In the genomic region with DNA sequence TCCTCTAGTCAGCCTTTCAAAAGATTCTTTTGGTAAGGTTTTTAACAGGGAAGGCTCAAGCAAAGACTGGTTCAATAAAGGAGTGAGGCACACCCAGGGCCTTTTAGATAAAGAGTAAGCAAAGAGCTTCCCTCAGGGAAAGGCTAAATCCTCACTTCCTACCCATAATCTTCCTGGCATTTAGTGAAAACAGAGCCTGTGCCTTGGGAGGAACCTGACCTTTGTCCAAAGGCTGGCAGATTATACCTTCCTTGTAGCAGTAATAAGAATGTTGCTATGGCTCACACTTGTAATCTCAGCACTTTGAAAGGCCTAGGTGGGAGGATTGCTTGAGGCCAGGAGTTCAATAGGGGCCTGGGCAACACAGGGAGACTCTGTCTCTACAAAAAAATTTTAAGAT, we compare ENCODE assay signal across 28 cellular contexts.
"Had no signal": no experiment of that assay in that cellular context is flagged by ENCODE, and none has a peak within 500 bp of the region (broad histone marks: within the 10 kb centered on the region; RNA-seq: fewer than 3 reads in every experiment).

No MANE protein-coding gene starts in this region.

- ATAC-seq: activated CD8-positive, alpha-beta T cell treated with anti-CD3 and anti-CD28 coated beads for 36 hours; activated T-cell treated with anti-CD3 and anti-CD28 coated beads, Interleukin-2, amount 50 U/mL, for 4 hours; activated T-helper 17 cell treated with anti-CD3 and anti-CD28 coated beads, Interleukin-2, amount 50 U/mL, for 72 hours; foreskin keratinocyte; left lobe of liver had no signal

- H3K27ac ChIP-seq: brain microvascular endothelial cell, esophagus muscularis mucosa, foreskin keratinocyte, heart left ventricle, neutrophil, ovary, prostate gland, sigmoid colon, suprapubic skin, tibial nerve, uterus had no signal

- H3K9me3 Mint-ChIP-seq: activated B cell treated with CpG ODN at 0.5 μM for 24 hours; activated CD8-positive, alpha-beta T cell treated with anti-CD3 and anti-CD28 coated beads for 36 hours; activated T-cell treated with anti-CD3 and anti-CD28 coated beads, Interleukin-2, amount 50 U/mL, for 4 hours; activated T-helper 17 cell treated with anti-CD3 and anti-CD28 coated beads, Interleukin-2, amount 50 U/mL, for 72 hours; mesothelial cell of epicardium; natural killer cell; T-helper 2 cell treated with Interferon-gamma antibody and Interleukin-4, amounts not matched to agents 5 μg/mL and 100 μg/mL, for 36 hours had no signal

- H3K4me3 Mint-ChIP-seq: activated B cell treated with CpG ODN at 0.5 μM for 24 hours; activated CD8-positive, alpha-beta T cell treated with anti-CD3 and anti-CD28 coated beads for 36 hours; activated T-cell treated with anti-CD3 and anti-CD28 coated beads, Interleukin-2, amount 50 U/mL, for 4 hours; activated T-helper 17 cell treated with anti-CD3 and anti-CD28 coated beads, Interleukin-2, amount 50 U/mL, for 72 hours; mesothelial cell of epicardium; natural killer cell; T-helper 2 cell treated with Interferon-gamma antibody and Interleukin-4, amounts not matched to agents 5 μg/mL and 100 μg/mL, for 36 hours had no signal

- H3K36me3 ChIP-seq: brain microvascular endothelial cell, neutrophil, ovary, prostate gland, suprapubic skin, uterus had no signal

- H3K27me3 ChIP-seq: brain microvascular endothelial cell, esophagus muscularis mucosa, foreskin keratinocyte, heart left ventricle, neutrophil, ovary, sigmoid colon, suprapubic skin, tibial nerve, uterus had no signal

- H3K27ac Mint-ChIP-seq: activated B cell treated with CpG ODN at 0.5 μM for 24 hours; activated CD8-positive, alpha-beta T cell treated with anti-CD3 and anti-CD28 coated beads for 36 hours; activated T-helper 17 cell treated with anti-CD3 and anti-CD28 coated beads, Interleukin-2, amount 50 U/mL, for 72 hours; mesothelial cell of epicardium; T-helper 2 cell treated with Interferon-gamma antibody and Interleukin-4, amounts not matched to agents 5 μg/mL and 100 μg/mL, for 36 hours had no signal

- H3K4me1 Mint-ChIP-seq: activated B cell treated with CpG ODN at 0.5 μM for 24 hours; activated T-helper 17 cell treated with anti-CD3 and anti-CD28 coated beads, Interleukin-2, amount 50 U/mL, for 72 hours; mesothelial cell of epicardium had no signal

- H3K9me3 ChIP-seq: esophagus muscularis mucosa, heart left ventricle, neutrophil, ovary, prostate gland, sigmoid colon, suprapubic skin, tibial nerve, uterus had no signal

- H3K4me3 ChIP-seq: esophagus muscularis mucosa, heart left ventricle, ovary, prostate gland, sigmoid colon, smooth muscle cell, suprapubic skin, tibial nerve, uterus had no signal

- H3K4me1 ChIP-seq: foreskin keratinocyte, heart left ventricle, prostate gland, suprapubic skin, uterus had no signal

- H3K27me3 Mint-ChIP-seq: activated B cell treated with CpG ODN at 0.5 μM for 24 hours; activated CD8-positive, alpha-beta T cell treated with anti-CD3 and anti-CD28 coated beads for 36 hours; activated T-helper 17 cell treated with anti-CD3 and anti-CD28 coated beads, Interleukin-2, amount 50 U/mL, for 72 hours had no signal

- DNase-seq: activated B cell treated with CpG ODN at 0.5 μM for 24 hours; activated CD4-positive, alpha-beta T cell treated with anti-CD3 and anti-CD28 coated beads, Interleukin-2, amount 50 U/mL, for 1 hour; activated CD8-positive, alpha-beta T cell treated with anti-CD3 and anti-CD28 coated beads for 36 hours; activated gamma-delta T cell treated with Interleukin-2 at 50 U/mL for 16 hours; activated naive CD4-positive, alpha-beta T cell treated with anti-CD3 and anti-CD28 coated beads, Interleukin-2, amount 50 U/mL, for 16 hours; activated T-cell treated with anti-CD3 and anti-CD28 coated beads, Interleukin-2, amount 50 U/mL, for 4 hours; amniotic stem cell; brain microvascular endothelial cell; foreskin keratinocyte; heart left ventricle; natural killer cell; ovary; retina; sigmoid colon; stimulated activated CD4-positive, alpha-beta T cell treated with anti-CD3 and anti-CD28 coated beads, Interleukin-1b, Interleukin-23, amount 100 ng/mL, for 48 hours; stimulated activated naive CD4-positive, alpha-beta T cell; T-helper 1 cell; uterus had no signal
